ENCODE assay signal across 23 cellular contexts in genomic region chr19:33239223-33239975, GRCh38. TPM values are rescaled to one million over a fixed set of nuclear protein-coding genes. Genes with fewer than 3 reads are reported as not detected.
DNase-seq lines count a peak whose midpoint lies in the region; ATAC-seq and TF ChIP-seq lines count a peak whose summit lies in the region.
"Had no signal": no experiment of that assay in that cellular context is flagged by ENCODE, and none has a peak within 500 bp of the region (broad histone marks: within the 10 kb centered on the region; RNA-seq: fewer than 3 reads in every experiment).

No MANE protein-coding gene starts in this region.

- no peaks in the 10 kb centered on the region for H3K9me3 ChIP-seq in lower lobe of right lung
- H3K9me3 ChIP-seq in esophagus squamous epithelium, result no peaks in the 10 kb centered on the region
- no peaks in the 10 kb centered on the region for H3K9me3 ChIP-seq in MG63

- intact Hi-C loops in natural killer cell (cut with micrococcal nuclease) (loop anchor here (5.0 kb wide), 1 partner anchor 533 kb away; no protein-coding TSS in a partner anchor), lower lobe of right lung (cut with DNase I) (loop anchor here (5.0 kb wide), 1 partner anchor 168 kb away; no protein-coding TSS in a partner anchor), esophagus squamous epithelium (cut with DNase I) (no loop called here)

- no peak for DNase-seq in natural killer cell
- DNase-seq in natural killer cell treated with Interleukin-12 subunit alpha and Interleukin-12 subunit beta and Interleukin-15 and Interleukin-18, amount 100 ng/mL, for 72 hours (ENCODE audit: low spot score), result no peak
- peak; percentile 10 for DNase-seq in chondrocyte (ENCODE audit: low spot score)
- peak; percentile 14 for DNase-seq in lower lobe of right lung
- no peak for DNase-seq in esophagus squamous epithelium (lab: John Stamatoyannopoulos, UW)
- no peak for DNase-seq in MG63
- no peak for DNase-seq in HFFc6
- DNase-seq: CD8-positive, alpha-beta T cell; DMS 273 treated with DMSO at 0.1 percent for 48 hours; DMS79 treated with DMSO at 0.1 percent for 48 hours; GF-D8; IMR-90; NCI-H1048; NCI-H1694; NCI-H2029 treated with DMSO at 0.1 percent for 48 hours; NCI-H2171; NCI-H226; NCI-H510A; RPMI8226; SHP77; SW 1271 had no signal

- H3K27me3 ChIP-seq in lower lobe of right lung (ENCODE audit: low read depth) (peaks cover 12% of the 10 kb centered on the region), esophagus squamous epithelium (peaks cover 0 to 10% (median 0%) of the 10 kb centered on the region in 4 donors), MG63 (no peaks in the 10 kb centered on the region)

- H3K27ac ChIP-seq in lower lobe of right lung (no peak overlapping the region), esophagus squamous epithelium (no peak overlapping the region)
- H3K27ac ChIP-seq: KMS-11 had no signal

- TF ChIP-seq CTCF in natural killer cell (IDR thresholded peaks at IDR 0.05) (no peak), chondrocyte (IDR thresholded peaks at IDR 0.05) (no peak), lower lobe of right lung (IDR thresholded peaks at IDR 0.05) (no peak), esophagus squamous epithelium (IDR thresholded peaks at IDR 0.05) (no peak), HFFc6 (IDR thresholded peaks at IDR 0.05) (no peak)

- H3K27ac Mint-ChIP-seq in natural killer cell (peak overlapping the region; percentile 75 to 80), chondrocyte (ENCODE audit: unreplicated experiment) (no peak overlapping the region), HFFc6 (no peak overlapping the region)
- H3K27ac Mint-ChIP-seq in natural killer cell treated with Interleukin-12 subunit alpha and Interleukin-12 subunit beta and Interleukin-15 and Interleukin-18, amount 100 ng/mL, for 72 hours, result no peak overlapping the region
- H3K27ac Mint-ChIP-seq: CD8-positive, alpha-beta T cell had no signal

- no peak for TF ChIP-seq POLR2A in esophagus squamous epithelium (IDR thresholded peaks at IDR 0.05)

- H3K4me3 Mint-ChIP-seq in natural killer cell, result peak overlapping the region; percentile 64
- no peak overlapping the region for H3K4me3 Mint-ChIP-seq in natural killer cell treated with Interleukin-12 subunit alpha and Interleukin-12 subunit beta and Interleukin-15 and Interleukin-18, amount 100 ng/mL, for 72 hours
- H3K4me3 Mint-ChIP-seq in chondrocyte (ENCODE audit: unreplicated experiment), result no peak overlapping the region
- H3K4me3 Mint-ChIP-seq in HFFc6, result no peak overlapping the region
- H3K4me3 Mint-ChIP-seq: CD8-positive, alpha-beta T cell had no signal

- H3K4me1 Mint-ChIP-seq in natural killer cell, result peaks cover 0 to 37% of the 10 kb centered on the region in 2 donors
- H3K4me1 Mint-ChIP-seq in natural killer cell treated with Interleukin-12 subunit alpha and Interleukin-12 subunit beta and Interleukin-15 and Interleukin-18, amount 100 ng/mL, for 72 hours (ENCODE audit: low read depth in 2 of 2), result peaks cover 11 to 17% of the 10 kb centered on the region in 2 donors
- H3K4me1 Mint-ChIP-seq in chondrocyte (ENCODE audit: low read depth), result no peaks in the 10 kb centered on the region
- no peaks in the 10 kb centered on the region for H3K4me1 Mint-ChIP-seq in HFFc6 (ENCODE audit: low read depth)

- peaks cover 10% of the 10 kb centered on the region for H3K4me1 ChIP-seq in lower lobe of right lung
- H3K4me1 ChIP-seq in esophagus squamous epithelium, result peaks cover 6 to 18% (median 8%) of the 10 kb centered on the region in 3 donors

- H3K27me3 Mint-ChIP-seq in natural killer cell (ENCODE audit: low read depth in 2 of 2) (peaks cover 0 to 3% of the 10 kb centered on the region in 2 donors), chondrocyte (ENCODE audit: low read depth) (peaks cover 21% of the 10 kb centered on the region), HFFc6 (ENCODE audit: insufficient read depth) (peaks cover 16% of the 10 kb centered on the region)
- no peaks in the 10 kb centered on the region for H3K27me3 Mint-ChIP-seq in natural killer cell treated with Interleukin-12 subunit alpha and Interleukin-12 subunit beta and Interleukin-15 and Interleukin-18, amount 100 ng/mL, for 72 hours

- 78 to 85% methylated on average over 8 to 9 of the region's 10 CpGs for WGBS in esophagus squamous epithelium, 2 donors

- H3K4me3 ChIP-seq in lower lobe of right lung, result no peak overlapping the region
- H3K4me3 ChIP-seq in esophagus squamous epithelium, result no peak overlapping the region
- no peak overlapping the region for H3K4me3 ChIP-seq in MG63

- H3K36me3 ChIP-seq in lower lobe of right lung (no peaks in the 10 kb centered on the region), esophagus squamous epithelium (no peaks in the 10 kb centered on the region), MG63 (no peaks in the 10 kb centered on the region)

- H3K36me3 Mint-ChIP-seq in natural killer cell, result no peaks in the 10 kb centered on the region
- no peaks in the 10 kb centered on the region for H3K36me3 Mint-ChIP-seq in natural killer cell treated with Interleukin-12 subunit alpha and Interleukin-12 subunit beta and Interleukin-15 and Interleukin-18, amount 100 ng/mL, for 72 hours
- no peaks in the 10 kb centered on the region for H3K36me3 Mint-ChIP-seq in chondrocyte (ENCODE audit: low read depth)
- no peaks in the 10 kb centered on the region for H3K36me3 Mint-ChIP-seq in HFFc6 (ENCODE audit: low read depth)
- H3K36me3 Mint-ChIP-seq: CD8-positive, alpha-beta T cell had no signal

- H3K9me3 Mint-ChIP-seq in natural killer cell, result no peaks in the 10 kb centered on the region
- no peaks in the 10 kb centered on the region for H3K9me3 Mint-ChIP-seq in natural killer cell treated with Interleukin-12 subunit alpha and Interleukin-12 subunit beta and Interleukin-15 and Interleukin-18, amount 100 ng/mL, for 72 hours
- H3K9me3 Mint-ChIP-seq in chondrocyte (ENCODE audit: low read depth), result no peaks in the 10 kb centered on the region
- no peaks in the 10 kb centered on the region for H3K9me3 Mint-ChIP-seq in HFFc6
- H3K9me3 Mint-ChIP-seq: CD8-positive, alpha-beta T cell had no signal

- no peak for ATAC-seq in natural killer cell
- ATAC-seq in natural killer cell treated with Interleukin-12 subunit alpha and Interleukin-12 subunit beta and Interleukin-15 and Interleukin-18, amount 100 ng/mL, for 72 hours, result no peak
- ATAC-seq in lower lobe of right lung, result no peak
- no peak for ATAC-seq in HG02981 (IDR thresholded peaks at IDR 0.05; ENCODE audit: unreplicated experiment)
- ATAC-seq: CD8-positive, alpha-beta T cell had no signal

RNA-seq across cellular contexts. Expression of gene SLC7A10, which starts 13.7 kb away (rescaled TPM):
- total RNA-seq in natural killer cell (not detected), chondrocyte (not detected in 3 replicates), lower lobe of right lung (0.62 TPM), esophagus squamous epithelium (not detected)
- total RNA-seq in natural killer cell treated with Interleukin-12 subunit alpha and Interleukin-12 subunit beta and Interleukin-15 and Interleukin-18, amount 100 ng/mL, for 72 hours, result not detected
- total RNA-seq in MG63 (2014; rRNA removed; shearing (Covaris generic); ENCODE audit: low replicate concordance), result not detected in 2 replicates
- total RNA-seq in HFFc6 (2021; fragmentation: NEBNext Ultra II Directional; extraction: Animal tissue kit (Norgen Biotek cat#: 25700)), result not detected
- total RNA-seq: CD8-positive, alpha-beta T cell; IMR-90 had no signal

RNA-seq across cellular contexts. Expression of gene LRP3, which starts 45.3 kb away (rescaled TPM):
- total RNA-seq in natural killer cell (under 1 TPM in 2 of 3 donors, not detected in 1; 0.33 to 0.38 TPM), chondrocyte (31.2 to 36.4 TPM (median 33.2 TPM) in 3 replicates), lower lobe of right lung (13.8 TPM), esophagus squamous epithelium (10 to 100 TPM in 2 of 4 donors, 1 to 10 TPM in 2; 5.5 to 17.2 (median 8.9) TPM)
- not detected for total RNA-seq in natural killer cell treated with Interleukin-12 subunit alpha and Interleukin-12 subunit beta and Interleukin-15 and Interleukin-18, amount 100 ng/mL, for 72 hours
- 68.8 and 98.8 TPM in 2 replicates for total RNA-seq in MG63 (2014; rRNA removed; shearing (Covaris generic); ENCODE audit: low replicate concordance)
- 10 to 100 TPM in 2 of 6 experiments, 1 to 10 TPM in 4; 1.9 to 17.7 (median 2.4) TPM for total RNA-seq in HFFc6 (2021; fragmentation: NEBNext Ultra II Directional; extraction: Animal tissue kit (Norgen Biotek cat#: 25700))
- total RNA-seq: CD8-positive, alpha-beta T cell had no signal

Comparison
In these comparisons a context has a peak if more than half of its experiments do, and no peak if none do; other contexts are left out.
1. H3K27ac Mint-ChIP-seq: peak in natural killer cell (2 of 2); none in natural killer cell treated with Interleukin-12 subunit alpha and Interleukin-12 subunit beta and Interleukin-15 and Interleukin-18, amount 100 ng/mL, for 72 hours (0 of 2), chondrocyte (single experiment) and HFFc6 (single experiment).
2. DNase-seq: peak in chondrocyte (single experiment) and lower lobe of right lung (single experiment); none in natural killer cell (single experiment), natural killer cell treated with Interleukin-12 subunit alpha and Interleukin-12 subunit beta and Interleukin-15 and Interleukin-18, amount 100 ng/mL, for 72 hours (single experiment), esophagus squamous epithelium (single experiment), MG63 (single experiment) and HFFc6 (single experiment).